ENCODE assay signal across 11 cellular contexts in the genomic region with DNA sequence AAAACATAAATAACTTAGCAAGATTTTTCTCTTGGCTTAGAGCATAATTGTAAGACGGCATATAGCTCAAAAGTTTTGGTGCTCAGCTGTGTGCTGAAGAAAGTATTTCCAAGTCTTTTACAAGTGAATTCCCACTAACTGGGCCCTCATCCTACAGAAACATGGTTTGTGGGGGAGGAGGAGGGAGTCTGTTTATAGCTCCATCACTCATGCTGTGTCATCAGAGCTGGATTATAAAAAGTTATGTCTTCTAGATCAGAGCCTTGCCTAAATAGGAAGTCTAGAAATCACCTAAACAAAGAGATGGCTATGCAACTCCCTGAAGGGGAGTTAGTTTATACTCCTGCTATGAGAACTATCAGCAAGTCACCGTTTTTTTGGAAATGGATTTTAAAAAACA.
DNase-seq lines count a peak whose midpoint lies in the region; ATAC-seq and TF ChIP-seq lines count a peak whose summit lies in the region.
"Had no signal": no experiment of that assay in that cellular context is flagged by ENCODE, and none has a peak within 500 bp of the region (broad histone marks: within the 10 kb centered on the region; RNA-seq: fewer than 3 reads in every experiment).

No MANE protein-coding gene starts in this region.

- H3K27me3 ChIP-seq in ascending aorta: no peaks in the 10 kb centered on the region

- DNase-seq in ascending aorta (ENCODE audit: low spot score in 2 of 2): peak in 1 of 2 donors; percentile 72
- DNase-seq in inferior parietal cortex (ENCODE audit: extremely low spot score): peak; percentile 28
- DNase-seq in stromal cell of bone marrow (ENCODE audit: low read depth): peak; percentile 92
- DNase-seq in iPS-NIHi7 (ENCODE audit: extremely low spot score): no peak
- DNase-seq in activated naive CD4-positive, alpha-beta T cell treated with anti-CD3 and anti-CD28 coated beads, Interleukin-2, amount 10 ng/mL, durations not matched to agents 7 days and 5 days: no peak
- no peak for DNase-seq in NCI-H524 treated with DMSO at 0.1 percent for 48 hours (lab: John Stamatoyannopoulos, UW)
- DNase-seq: activated T-cell treated with anti-CD3 and anti-CD28 coated beads, Interleukin-2, amount 50 U/mL, for 4 hours; DMS79; NCI-H1105 treated with DMSO at 0.1 percent for 48 hours had no signal

- H3K4me1 Mint-ChIP-seq in activated naive CD4-positive, alpha-beta T cell treated with anti-CD3 and anti-CD28 coated beads, Interleukin-2, amount 10 ng/mL, durations not matched to agents 7 days and 5 days: no peaks in the 10 kb centered on the region

- H3K36me3 Mint-ChIP-seq in activated naive CD4-positive, alpha-beta T cell treated with anti-CD3 and anti-CD28 coated beads, Interleukin-2, amount 10 ng/mL, durations not matched to agents 7 days and 5 days: no peaks in the 10 kb centered on the region

- intact Hi-C loops in ascending aorta (cut with DNase I): no loop called here

- no peak overlapping the region for H3K4me3 Mint-ChIP-seq in activated naive CD4-positive, alpha-beta T cell treated with anti-CD3 and anti-CD28 coated beads, Interleukin-2, amount 10 ng/mL, durations not matched to agents 7 days and 5 days
- H3K4me3 Mint-ChIP-seq: activated T-cell treated with anti-CD3 and anti-CD28 coated beads, Interleukin-2, amount 50 U/mL, for 4 hours had no signal

- H3K4me1 ChIP-seq in HEK293 (ENCODE audit: control insufficient read depth, insufficient read depth, low read length) (no peaks in the 10 kb centered on the region), ascending aorta (peaks cover 0 to 19% of the 10 kb centered on the region in 2 donors)

- TF ChIP-seq CTCF in HEK293 (tag by site-specific recombination; IDR thresholded peaks at IDR 0.05) (no peak), ascending aorta (IDR thresholded peaks at IDR 0.05) (no peak)

- H3K9me3 Mint-ChIP-seq in activated naive CD4-positive, alpha-beta T cell treated with anti-CD3 and anti-CD28 coated beads, Interleukin-2, amount 10 ng/mL, durations not matched to agents 7 days and 5 days: no peaks in the 10 kb centered on the region
- H3K9me3 Mint-ChIP-seq: activated T-cell treated with anti-CD3 and anti-CD28 coated beads, Interleukin-2, amount 50 U/mL, for 4 hours had no signal

- H3K27me3 Mint-ChIP-seq in activated naive CD4-positive, alpha-beta T cell treated with anti-CD3 and anti-CD28 coated beads, Interleukin-2, amount 10 ng/mL, durations not matched to agents 7 days and 5 days: no peaks in the 10 kb centered on the region

- no peak overlapping the region for H3K4me3 ChIP-seq in HEK293 (ENCODE audit: low read depth, low read length)
- H3K4me3 ChIP-seq in ascending aorta: peak overlapping the region in 1 of 2 donors; percentile 24

- no peaks in the 10 kb centered on the region; the same call in 1 of the 2 replicates for H3K9me3 ChIP-seq in HEK293 (ENCODE audit: control insufficient read depth, insufficient read depth, low read depth, low read length)
- H3K9me3 ChIP-seq in ascending aorta: no peaks in the 10 kb centered on the region

- H3K36me3 ChIP-seq in HEK293 (ENCODE audit: control insufficient read depth in 2 of 2, insufficient read depth in 1 of 2, low read length in 2 of 2): no peaks in the 10 kb centered on the region
- H3K36me3 ChIP-seq in ascending aorta: no peaks in the 10 kb centered on the region

- H3K27ac Mint-ChIP-seq in activated naive CD4-positive, alpha-beta T cell treated with anti-CD3 and anti-CD28 coated beads, Interleukin-2, amount 10 ng/mL, durations not matched to agents 7 days and 5 days: no peak overlapping the region

- POLR2A ChIA-PET in HEK293 (lab: Yijun Ruan, JAX): no interaction called here

- H3K27ac ChIP-seq in HEK293 (ENCODE audit: extremely low read depth, low read depth, low read length) (no peak overlapping the region), ascending aorta (peak overlapping the region; percentile 59 to 61)

- ATAC-seq in GM21515 (IDR thresholded peaks at IDR 0.05; ENCODE audit: unreplicated experiment): no peak
- ATAC-seq: activated T-cell treated with anti-CD3 and anti-CD28 coated beads, Interleukin-2, amount 50 U/mL, for 4 hours had no signal

- CTCF ChIA-PET in HEK293 (lab: Yijun Ruan, JAX): no interaction called here
- CTCF ChIA-PET in activated naive CD4-positive, alpha-beta T cell treated with anti-CD3 and anti-CD28 coated beads, Interleukin-2, amount 10 ng/mL, durations not matched to agents 7 days and 5 days (lab: Charles Lee): no interaction called here

TF ChIP-seq in HEK293, 187 proteins besides CTCF, POLR2A, EP300 and RAD21:
- no peak for TF ChIP-seq BCL11B (tag by site-specific recombination; IDR thresholded peaks at IDR 0.05; ENCODE audit: low read depth)
- peak; percentile 94 for TF ChIP-seq WT1 (tag by site-specific recombination; IDR thresholded peaks at IDR 0.05)

Comparison
In these comparisons a context has a peak if more than half of its experiments do, and no peak if none do; other contexts are left out.
1. DNase-seq: peak in inferior parietal cortex (single experiment) and stromal cell of bone marrow (single experiment); none in iPS-NIHi7 (single experiment), activated naive CD4-positive, alpha-beta T cell treated with anti-CD3 and anti-CD28 coated beads, Interleukin-2, amount 10 ng/mL, durations not matched to agents 7 days and 5 days (single experiment) and NCI-H524 treated with DMSO at 0.1 percent for 48 hours (single experiment).